ENCODE assay signal across 8 cellular contexts in the genomic region with DNA sequence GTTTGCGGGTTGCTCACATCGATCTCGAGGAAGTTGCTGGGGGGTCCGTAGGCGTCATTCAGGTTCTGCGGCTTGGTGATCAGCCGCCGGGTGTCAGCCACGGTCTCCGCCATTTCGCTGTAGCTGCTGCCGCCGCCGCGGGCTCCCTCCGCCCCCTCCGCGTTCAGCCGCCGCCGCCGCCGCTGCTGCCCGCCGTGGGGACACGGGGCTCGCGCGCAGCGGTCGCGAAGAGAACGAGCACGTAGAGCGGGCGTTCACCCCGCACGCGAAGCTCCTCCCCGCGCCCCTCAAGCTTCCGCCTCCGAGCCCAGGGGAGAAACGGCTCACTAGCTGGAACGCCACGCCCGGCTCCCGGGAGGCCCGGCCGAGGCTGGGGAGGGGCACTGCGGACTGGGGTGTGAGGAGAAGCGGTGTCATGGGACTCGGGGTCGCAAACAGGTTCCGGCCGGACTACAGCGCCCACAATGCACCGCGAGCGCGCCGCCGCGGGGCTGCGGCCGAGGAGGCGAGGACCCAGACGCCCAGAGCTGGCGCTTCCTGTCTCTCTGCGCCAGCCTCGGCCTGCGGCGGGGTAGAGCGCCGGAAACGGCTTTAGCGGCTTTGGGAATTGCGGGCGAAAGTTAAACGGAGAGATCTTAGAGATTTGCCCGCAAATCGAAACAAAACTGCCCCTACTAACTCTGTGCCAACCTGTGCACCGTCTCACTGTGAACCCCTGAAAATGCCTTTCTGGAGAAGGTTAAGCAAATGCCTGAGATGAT. TPM values are rescaled to one million over a fixed set of nuclear protein-coding genes. Genes with fewer than 3 reads are reported as not detected.
A peak's percentile ranks its signal among the peaks of the same experiment; 100 is the strongest.
DNase-seq lines count a peak whose midpoint lies in the region; TF ChIP-seq lines count a peak whose summit lies in the region.

A gene (minus strand): TSS at position 232 of the 761 bp plus-strand sequence. CDS start 119 bp downstream, at position 113.

- TF ChIP-seq EP300 in neural cell (conservative IDR thresholded peaks at IDR 0.05; ENCODE audit: poor library complexity, severe bottlenecking) (no peak), stomach (IDR thresholded peaks at IDR 0.05) (no peak)

- H3K79me2 ChIP-seq in H9 (ENCODE audit: insufficient read depth, low read length): no peaks in the 10 kb centered on the region; the same call in 1 of the 2 replicates
- peaks cover 22% of the 10 kb centered on the region for H3K79me2 ChIP-seq in neural cell (replicated peaks; ENCODE audit: insufficient read depth, low read length)

- intact Hi-C loops in stomach (cut with DNase I; ENCODE audit: low total_unique reads): loop anchor here (5.0 kb wide), 1 partner anchor 144 kb away; no protein-coding TSS in a partner anchor

- peaks cover 5% of the 10 kb centered on the region; the same call in 1 of the 2 replicates for H3K36me3 ChIP-seq in MG63
- H3K36me3 ChIP-seq in neural cell (ENCODE audit: insufficient read depth, low read length): no peaks in the 10 kb centered on the region
- H3K36me3 ChIP-seq in stomach: peaks cover 0 to 9% (median 2%) of the 10 kb centered on the region in 4 donors

- H4K91ac ChIP-seq in H9 (ENCODE audit: insufficient read length, low read depth, low read length): no peak within 1 kb of the TSS

- H3K4me1 ChIP-seq in H9 (ENCODE audit: insufficient read depth, low read length) (no peaks in the 10 kb centered on the region; the same call in 1 of the 2 replicates), stomach (peaks cover 11 to 47% (median 33%) of the 10 kb centered on the region in 4 donors)

- H3K4me1 Mint-ChIP-seq in H9: peaks cover 3 to 4% of the 10 kb centered on the region in 2 experiments; a peak in 3 of 4 replicates

- H3K27ac Mint-ChIP-seq in H9: peak within 1 kb of the TSS; percentile 65 to 99 (median 98); a peak in 6 of 7 replicates

- H4K8ac ChIP-seq in H9 (replicated peaks; ENCODE audit: insufficient read length, low read depth, low read length): no peak within 1 kb of the TSS

- H2BK12ac ChIP-seq in H9 (ENCODE audit: insufficient read length, low read depth, low read length): peak within 1 kb of the TSS; percentile 76

- H3K18ac ChIP-seq in H9 (ENCODE audit: insufficient read length, low read depth, low read length): peak within 1 kb of the TSS; percentile 84

- H2BK120ac ChIP-seq in H9 (ENCODE audit: low read depth, low read length, poor library complexity, severe bottlenecking): no peak within 1 kb of the TSS

- H2AK5ac ChIP-seq in H9 (ENCODE audit: insufficient read length, low read length): no peak within 1 kb of the TSS

- H3K14ac ChIP-seq in H9 (ENCODE audit: insufficient read depth, low read length): peak within 1 kb of the TSS; percentile 91

- H3F3A ChIP-seq in neural cell (ENCODE audit: insufficient read depth, low read length, poor library complexity, severe bottlenecking): peaks cover 4% of the 10 kb centered on the region

- no peaks in the 10 kb centered on the region for H3K9me2 ChIP-seq in neural cell (ENCODE audit: insufficient read depth, low read length)

- H3T11ph ChIP-seq in H9 (ENCODE audit: low read length): no peak within 1 kb of the TSS

- peaks cover 0 to 4% (median 0%) of the 10 kb centered on the region in 3 experiments; a peak in 2 of 7 replicates for H3K36me3 Mint-ChIP-seq in H9 (ENCODE audit: insufficient read depth in 1 of 3, low read depth in 3 of 3)

- no peak within 1 kb of the TSS for H3K4ac ChIP-seq in H9 (ENCODE audit: low read depth, low read length)

- no peaks in the 10 kb centered on the region for H3K79me1 ChIP-seq in H9 (ENCODE audit: insufficient read depth, low read depth, low read length, poor library complexity, severe bottlenecking)

- H2BK15ac ChIP-seq in H9 (ENCODE audit: low read depth, low read length): no peak within 1 kb of the TSS

- no peaks in the 10 kb centered on the region for H3K27me3 ChIP-seq in H9 (ENCODE audit: insufficient read depth, low read length)
- no peaks in the 10 kb centered on the region for H3K27me3 ChIP-seq in MG63
- H3K27me3 ChIP-seq in neural cell (ENCODE audit: insufficient read depth, low read depth, low read length): no peaks in the 10 kb centered on the region
- H3K27me3 ChIP-seq in stomach: no peaks in the 10 kb centered on the region

- peaks cover 11% of the 10 kb centered on the region for H3K23me2 ChIP-seq in H9 (ENCODE audit: insufficient read length, low read depth, low read length, poor library complexity, severe bottlenecking)

- no peak within 1 kb of the TSS for H2BK5ac ChIP-seq in H9 (ENCODE audit: insufficient read length, low read length)

- H2BK20ac ChIP-seq in H9 (ENCODE audit: low read depth, low read length, poor library complexity, severe bottlenecking): no peak within 1 kb of the TSS

- DNase-seq in GDM1 (lab: John Stamatoyannopoulos, UW): peak; percentile 96
- DNase-seq in H9: peak; percentile 98
- peak; percentile 98 for DNase-seq in MG63
- peak; percentile 94 for DNase-seq in SIG-M5 treated with dmso at 0.1 percent for 504 hours (lab: John Stamatoyannopoulos, UW; ENCODE audit: unreplicated experiment)
- peak; percentile 81 for DNase-seq in activated gamma-delta T cell treated with Interleukin-2 at 50 U/mL for 16 hours
- DNase-seq in fibroblast of the conjunctiva (ENCODE audit: low read depth): peak; percentile 94
- DNase-seq in stomach: peak; percentile 96

- no peaks in the 10 kb centered on the region; a peak in 1 of 5 replicates for H3K9me3 Mint-ChIP-seq in H9

- peak within 1 kb of the TSS; percentile 93 for H3K4me3 ChIP-seq in MG63
- H3K4me3 ChIP-seq in neural cell (ENCODE audit: low read length): peak within 1 kb of the TSS; percentile 93
- H3K4me3 ChIP-seq in stomach: peak within 1 kb of the TSS; percentile 80 to 95 (median 90)

- H3K4me2 ChIP-seq in H9 (ENCODE audit: insufficient read depth, insufficient read length, low read length): peak within 1 kb of the TSS; percentile 95
- H3K4me2 ChIP-seq in neural cell (ENCODE audit: low read length): peak within 1 kb of the TSS; percentile 90

- no peak within 1 kb of the TSS for H4K5ac ChIP-seq in H9 (ENCODE audit: insufficient read length, low read depth, low read length)

- no peak within 1 kb of the TSS for H3K23ac ChIP-seq in H9 (ENCODE audit: insufficient read length, low read depth, low read length)

- peak within 1 kb of the TSS; percentile 96 for H2AFZ ChIP-seq in H9 (ENCODE audit: low read length)
- H2AFZ ChIP-seq in neural cell (ENCODE audit: low read depth, low read length): peak within 1 kb of the TSS; percentile 98

- H4K20me1 ChIP-seq in H9 (ENCODE audit: control insufficient read depth, insufficient read depth, insufficient read length) (no peaks in the 10 kb centered on the region), neural cell (ENCODE audit: insufficient read depth) (no peaks in the 10 kb centered on the region)

- TF ChIP-seq CTCF in H9 (conservative IDR thresholded peaks at IDR 0.05) (no peak; the same call in 2 of the 3 replicates), neural cell (IDR thresholded peaks at IDR 0.05; ENCODE audit: poor library complexity, severe bottlenecking) (peak; percentile 50), stomach (IDR thresholded peaks at IDR 0.05) (peak in 1 of 7 experiments; percentile 26)

- no peak within 1 kb of the TSS for H3K56ac ChIP-seq in H9 (ENCODE audit: insufficient read length, low read depth, low read length)

- no CpG with 5 or more reads among the region's 83 CpGs for WGBS in H9 (ENCODE audit: extremely low coverage, insufficient read length, low lambda C conversion rate)
- 0% methylated on average over 15 to 83 of the region's 83 CpGs for WGBS in stomach, 5 donors

- no peaks in the 10 kb centered on the region for H3K27me3 Mint-ChIP-seq in H9 (ENCODE audit: low read depth)

- H3K9me3 ChIP-seq in H9 (ENCODE audit: control insufficient read depth, low read depth, low read length) (no peaks in the 10 kb centered on the region), MG63 (no peaks in the 10 kb centered on the region), neural cell (ENCODE audit: low read length) (no peaks in the 10 kb centered on the region), stomach (no peaks in the 10 kb centered on the region)

- no peak for TF ChIP-seq POLR2A in stomach (IDR thresholded peaks at IDR 0.05)

- TF ChIP-seq RAD21 in neural cell (conservative IDR thresholded peaks at IDR 0.05): peak; percentile 54

- H3K9ac ChIP-seq in H9 (ENCODE audit: extremely low read depth, insufficient read length, low read length) (peak within 1 kb of the TSS; percentile 90), neural cell (ENCODE audit: low read length) (peak within 1 kb of the TSS; percentile 89)

- H3K4me3 Mint-ChIP-seq in H9: peak within 1 kb of the TSS; percentile 79 to 82

- H3K27ac ChIP-seq in H9 (ENCODE audit: insufficient read length, low read depth, low read length) (peak within 1 kb of the TSS; percentile 77), neural cell (ENCODE audit: low read length) (peak within 1 kb of the TSS; percentile 93), stomach (peak within 1 kb of the TSS; percentile 74 to 99 (median 95))

TF ChIP-seq in neural cell, 6 proteins besides CTCF, POLR2A, EP300 and RAD21 (continues in another document):
- peak; percentile 50 for TF ChIP-seq POLR2AphosphoS5 (IDR thresholded peaks at IDR 0.05)
- no peak for TF ChIP-seq EZH2 (IDR thresholded peaks at IDR 0.05; ENCODE audit: borderline replicate concordance, insufficient read depth, low read length, poor library complexity, severe bottlenecking)
- peak; percentile 83 for TF ChIP-seq MXI1 (conservative IDR thresholded peaks at IDR 0.05; ENCODE audit: poor library complexity, severe bottlenecking)
- TF ChIP-seq SMC3 (conservative IDR thresholded peaks at IDR 0.05; ENCODE audit: poor library complexity): peak; percentile 57
- TF ChIP-seq TAF1 (IDR thresholded peaks at IDR 0.05; ENCODE audit: low read depth): peak; percentile 53

RNA-seq across cellular contexts. Expression of the gene that starts here (rescaled TPM):
- total RNA-seq in H9 (2021) (76.7 and 80.7 TPM in 2 replicates), stomach (100 to 1,000 TPM in 2 of 5 donors, 10 to 100 TPM in 3; 46.1 to 166 (median 86.4) TPM)
- 235 and 327 TPM in 2 replicates for total RNA-seq in MG63 (2014; rRNA removed; shearing (Covaris generic); ENCODE audit: low replicate concordance)
- polyA plus RNA-seq in neural cell (116 and 135 TPM in 2 replicates), stomach (100 to 1,000 TPM; 169 to 199 (median 196) TPM)
- 60.1 and 69.1 TPM in 2 replicates for polyA minus RNA-seq in neural cell

Comparison
In these comparisons a context has a peak if more than half of its experiments do, and no peak if none do; other contexts are left out.
1. Peak in every context shown above with its lines: DNase-seq, H3K4me3 ChIP-seq and H3K27ac ChIP-seq.